Comparison of ENCODE assay signal across 1 cellular context in the genomic region with DNA sequence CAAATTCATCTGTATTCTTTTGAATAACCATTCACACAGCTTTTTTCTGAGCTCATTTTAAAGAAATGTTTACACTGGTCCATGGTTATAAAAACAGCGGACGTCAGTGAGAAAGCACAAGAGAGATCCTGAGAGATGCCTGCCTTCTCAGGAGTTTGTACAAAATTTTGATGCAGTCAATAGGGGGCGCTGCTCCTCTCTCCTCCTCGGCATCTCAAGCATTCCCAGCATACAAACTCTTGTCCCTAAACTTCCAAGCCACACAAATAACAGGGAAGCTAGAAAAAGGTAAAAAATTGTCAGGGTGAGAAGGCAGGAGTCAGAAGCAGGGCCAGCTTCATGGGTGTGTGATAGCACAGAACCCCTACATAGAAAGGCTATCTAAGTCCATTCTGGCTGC.
TF ChIP-seq lines count a peak whose summit lies in the region.

No MANE protein-coding gene starts in this region.

TF ChIP-seq in HCT116, 20 proteins besides CTCF, POLR2A, EP300 and RAD21 (continued from another document):
- TF ChIP-seq, protein P1, sequence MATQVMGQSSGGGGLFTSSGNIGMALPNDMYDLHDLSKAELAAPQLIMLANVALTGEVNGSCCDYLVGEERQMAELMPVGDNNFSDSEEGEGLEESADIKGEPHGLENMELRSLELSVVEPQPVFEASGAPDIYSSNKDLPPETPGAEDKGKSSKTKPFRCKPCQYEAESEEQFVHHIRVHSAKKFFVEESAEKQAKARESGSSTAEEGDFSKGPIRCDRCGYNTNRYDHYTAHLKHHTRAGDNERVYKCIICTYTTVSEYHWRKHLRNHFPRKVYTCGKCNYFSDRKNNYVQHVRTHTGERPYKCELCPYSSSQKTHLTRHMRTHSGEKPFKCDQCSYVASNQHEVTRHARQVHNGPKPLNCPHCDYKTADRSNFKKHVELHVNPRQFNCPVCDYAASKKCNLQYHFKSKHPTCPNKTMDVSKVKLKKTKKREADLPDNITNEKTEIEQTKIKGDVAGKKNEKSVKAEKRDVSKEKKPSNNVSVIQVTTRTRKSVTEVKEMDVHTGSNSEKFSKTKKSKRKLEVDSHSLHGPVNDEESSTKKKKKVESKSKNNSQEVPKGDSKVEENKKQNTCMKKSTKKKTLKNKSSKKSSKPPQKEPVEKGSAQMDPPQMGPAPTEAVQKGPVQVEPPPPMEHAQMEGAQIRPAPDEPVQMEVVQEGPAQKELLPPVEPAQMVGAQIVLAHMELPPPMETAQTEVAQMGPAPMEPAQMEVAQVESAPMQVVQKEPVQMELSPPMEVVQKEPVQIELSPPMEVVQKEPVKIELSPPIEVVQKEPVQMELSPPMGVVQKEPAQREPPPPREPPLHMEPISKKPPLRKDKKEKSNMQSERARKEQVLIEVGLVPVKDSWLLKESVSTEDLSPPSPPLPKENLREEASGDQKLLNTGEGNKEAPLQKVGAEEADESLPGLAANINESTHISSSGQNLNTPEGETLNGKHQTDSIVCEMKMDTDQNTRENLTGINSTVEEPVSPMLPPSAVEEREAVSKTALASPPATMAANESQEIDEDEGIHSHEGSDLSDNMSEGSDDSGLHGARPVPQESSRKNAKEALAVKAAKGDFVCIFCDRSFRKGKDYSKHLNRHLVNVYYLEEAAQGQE (IDR thresholded peaks at IDR 0.05; ENCODE audit: low read depth): no peak
- TF ChIP-seq ZNF274 (IDR thresholded peaks at IDR 0.05; ENCODE audit: low read depth, low read length) (no peak), SRF (IDR thresholded peaks at IDR 0.05; ENCODE audit: low read depth) (no peak), SIN3A (IDR thresholded peaks at IDR 0.05; ENCODE audit: low read depth) (no peak), CBX3 (IDR thresholded peaks at IDR 0.05; ENCODE audit: low read depth) (no peak), SP1 (IDR thresholded peaks at IDR 0.05; ENCODE audit: low read depth) (no peak), FOSL1 (IDR thresholded peaks at IDR 0.05; ENCODE audit: low read depth) (no peak), POLR2AphosphoS5 (IDR thresholded peaks at IDR 0.05; ENCODE audit: low read depth, low read length) (no peak)
- TF ChIP-seq, protein P2, sequence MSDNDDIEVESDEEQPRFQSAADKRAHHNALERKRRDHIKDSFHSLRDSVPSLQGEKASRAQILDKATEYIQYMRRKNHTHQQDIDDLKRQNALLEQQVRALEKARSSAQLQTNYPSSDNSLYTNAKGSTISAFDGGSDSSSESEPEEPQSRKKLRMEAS (IDR thresholded peaks at IDR 0.05): no peak
- TF ChIP-seq, protein P3, sequence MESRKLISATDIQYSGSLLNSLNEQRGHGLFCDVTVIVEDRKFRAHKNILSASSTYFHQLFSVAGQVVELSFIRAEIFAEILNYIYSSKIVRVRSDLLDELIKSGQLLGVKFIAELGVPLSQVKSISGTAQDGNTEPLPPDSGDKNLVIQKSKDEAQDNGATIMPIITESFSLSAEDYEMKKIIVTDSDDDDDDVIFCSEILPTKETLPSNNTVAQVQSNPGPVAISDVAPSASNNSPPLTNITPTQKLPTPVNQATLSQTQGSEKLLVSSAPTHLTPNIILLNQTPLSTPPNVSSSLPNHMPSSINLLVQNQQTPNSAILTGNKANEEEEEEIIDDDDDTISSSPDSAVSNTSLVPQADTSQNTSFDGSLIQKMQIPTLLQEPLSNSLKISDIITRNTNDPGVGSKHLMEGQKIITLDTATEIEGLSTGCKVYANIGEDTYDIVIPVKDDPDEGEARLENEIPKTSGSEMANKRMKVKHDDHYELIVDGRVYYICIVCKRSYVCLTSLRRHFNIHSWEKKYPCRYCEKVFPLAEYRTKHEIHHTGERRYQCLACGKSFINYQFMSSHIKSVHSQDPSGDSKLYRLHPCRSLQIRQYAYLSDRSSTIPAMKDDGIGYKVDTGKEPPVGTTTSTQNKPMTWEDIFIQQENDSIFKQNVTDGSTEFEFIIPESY (IDR thresholded peaks at IDR 0.05; ENCODE audit: extremely low read depth, insufficient replicate concordance, low read length): no peak
- TF ChIP-seq, protein P4, sequence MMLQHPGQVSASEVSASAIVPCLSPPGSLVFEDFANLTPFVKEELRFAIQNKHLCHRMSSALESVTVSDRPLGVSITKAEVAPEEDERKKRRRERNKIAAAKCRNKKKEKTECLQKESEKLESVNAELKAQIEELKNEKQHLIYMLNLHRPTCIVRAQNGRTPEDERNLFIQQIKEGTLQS (IDR thresholded peaks at IDR 0.05): no peak
